9 cellular contexts compared by ENCODE assay signal in the genomic region with DNA sequence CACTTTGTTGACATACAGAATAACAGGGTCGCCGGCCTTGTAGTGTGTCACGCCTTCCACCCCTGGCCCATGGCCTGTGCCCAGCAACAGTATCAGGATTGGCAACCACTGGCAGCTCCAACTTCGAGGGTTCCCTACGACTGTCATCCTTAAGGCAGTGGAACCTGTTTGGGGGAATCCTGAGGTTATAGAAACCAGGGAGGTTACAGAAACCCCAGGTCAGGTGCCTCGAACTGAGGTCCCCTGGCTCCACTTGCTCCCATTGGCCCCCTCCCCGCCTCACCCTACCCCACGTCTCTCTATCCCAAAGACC. TPM values are rescaled to one million over a fixed set of nuclear protein-coding genes. Genes with fewer than 3 reads are reported as not detected.
DNase-seq lines count a peak whose midpoint lies in the region; ATAC-seq and TF ChIP-seq lines count a peak whose summit lies in the region.
"Had no signal": no experiment of that assay in that cellular context is flagged by ENCODE, and none has a peak within 500 bp of the region (broad histone marks: within the 10 kb centered on the region; RNA-seq: fewer than 3 reads in every experiment).

No MANE protein-coding gene starts in this region.

- peak overlapping the region; percentile 97 for H3K4me3 Mint-ChIP-seq in activated T-helper 1 cell treated with anti-CD3 and anti-CD28 coated beads, Interleukin-12 subunit alpha, Interleukin-12 subunit beta, Interleukin-2, Interleukin-4 antibody, amounts not matched to agents 30 ng/mL and 10 ng/mL and 1 ng/mL, durations not matched to agents 14 hours and 24 hours and 36 hours

- H4K20me1 ChIP-seq in hepatocyte (ENCODE audit: insufficient read depth, poor library complexity, severe bottlenecking) = no peaks in the 10 kb centered on the region

- intact Hi-C loops in activated T-helper 1 cell treated with anti-CD3 and anti-CD28 coated beads, Interleukin-12 subunit alpha, Interleukin-12 subunit beta, Interleukin-2, Interleukin-4 antibody, amounts not matched to agents 30 ng/mL and 10 ng/mL and 1 ng/mL, durations not matched to agents 14 hours and 24 hours and 36 hours (cut with micrococcal nuclease) = loop anchor here (1.0 kb wide), 3 partner anchors 18 to 48 kb away; partner anchors contain the start of genes CHMP4A, GMPR2, NEDD8 and RNF31

- H3K36me3 ChIP-seq in HAP-1 (replicated peaks) (peaks cover 15% of the 10 kb centered on the region), hepatocyte (replicated peaks; ENCODE audit: insufficient read depth, low read depth) (no peaks in the 10 kb centered on the region)

- H3K36me3 Mint-ChIP-seq in activated T-helper 1 cell treated with anti-CD3 and anti-CD28 coated beads, Interleukin-12 subunit alpha, Interleukin-12 subunit beta, Interleukin-2, Interleukin-4 antibody, amounts not matched to agents 30 ng/mL and 10 ng/mL and 1 ng/mL, durations not matched to agents 14 hours and 24 hours and 36 hours (ENCODE audit: low read depth) = peaks cover 43% of the 10 kb centered on the region

- WGBS in hepatocyte (ENCODE audit: low lambda C conversion rate, missing lambda C conversion rate) = 78% methylated on average over 5 of the region's 8 CpGs

- H3K27me3 Mint-ChIP-seq in activated T-helper 1 cell treated with anti-CD3 and anti-CD28 coated beads, Interleukin-12 subunit alpha, Interleukin-12 subunit beta, Interleukin-2, Interleukin-4 antibody, amounts not matched to agents 30 ng/mL and 10 ng/mL and 1 ng/mL, durations not matched to agents 14 hours and 24 hours and 36 hours (ENCODE audit: insufficient read depth) = no peaks in the 10 kb centered on the region

- TF ChIP-seq CTCF in hepatocyte (IDR thresholded peaks at IDR 0.05; ENCODE audit: poor library complexity) = no peak

- no peaks in the 10 kb centered on the region for H3K9me3 ChIP-seq in HAP-1
- no peaks in the 10 kb centered on the region for H3K9me3 ChIP-seq in hepatocyte (ENCODE audit: low read depth)

- H3K27ac ChIP-seq in hepatocyte = peak overlapping the region; percentile 99
- peak overlapping the region; percentile 96 to 100 (median 99) for H3K27ac ChIP-seq in skin epidermis

- H3K9me2 ChIP-seq in hepatocyte (replicated peaks; ENCODE audit: insufficient read depth) = no peaks in the 10 kb centered on the region

- H3K4me1 Mint-ChIP-seq in activated T-helper 1 cell treated with anti-CD3 and anti-CD28 coated beads, Interleukin-12 subunit alpha, Interleukin-12 subunit beta, Interleukin-2, Interleukin-4 antibody, amounts not matched to agents 30 ng/mL and 10 ng/mL and 1 ng/mL, durations not matched to agents 14 hours and 24 hours and 36 hours (ENCODE audit: low read depth) = peaks cover 67% of the 10 kb centered on the region

- in situ Hi-C loops in HAP-1 (cut with MboI; ENCODE audit: low sequenced_read_pairs) = no loop called here

- DNase-seq in HAP-1 (ENCODE audit: low spot score in 2 of 2) (no peak), hepatocyte (ENCODE audit: low spot score) (no peak), amniotic stem cell (lab: John Stamatoyannopoulos, UW) (no peak), NCI-H2029 treated with DMSO at 0.1 percent for 48 hours (lab: John Stamatoyannopoulos, UW) (no peak)
- DNase-seq in activated T-helper 1 cell treated with anti-CD3 and anti-CD28 coated beads, Interleukin-12 subunit alpha, Interleukin-12 subunit beta, Interleukin-2, Interleukin-4 antibody, amounts not matched to agents 30 ng/mL and 10 ng/mL and 1 ng/mL, durations not matched to agents 14 hours and 24 hours and 36 hours (ENCODE audit: low spot score) = no peak
- DNase-seq in stimulated activated CD4-positive, alpha-beta T cell treated with anti-CD3 and anti-CD28 coated beads, Interleukin-4, amount 100 ng/mL, for 4 hours = no peak

- no peaks in the 10 kb centered on the region for H3K9me3 Mint-ChIP-seq in activated T-helper 1 cell treated with anti-CD3 and anti-CD28 coated beads, Interleukin-12 subunit alpha, Interleukin-12 subunit beta, Interleukin-2, Interleukin-4 antibody, amounts not matched to agents 30 ng/mL and 10 ng/mL and 1 ng/mL, durations not matched to agents 14 hours and 24 hours and 36 hours

- H3K4me3 ChIP-seq in HAP-1 = peak overlapping the region; percentile 60
- peak overlapping the region; percentile 95 for H3K4me3 ChIP-seq in hepatocyte
- H3K4me3 ChIP-seq in skin epidermis = peak overlapping the region; percentile 53 to 92 (median 74)

- H3K27ac Mint-ChIP-seq in activated T-helper 1 cell treated with anti-CD3 and anti-CD28 coated beads, Interleukin-12 subunit alpha, Interleukin-12 subunit beta, Interleukin-2, Interleukin-4 antibody, amounts not matched to agents 30 ng/mL and 10 ng/mL and 1 ng/mL, durations not matched to agents 14 hours and 24 hours and 36 hours = peak overlapping the region; percentile 96

- no peaks in the 10 kb centered on the region for H3K27me3 ChIP-seq in HAP-1 (ENCODE audit: low read depth)
- H3K27me3 ChIP-seq in hepatocyte = no peaks in the 10 kb centered on the region

- peaks cover 6% of the 10 kb centered on the region for H3K4me1 ChIP-seq in HAP-1
- H3K4me1 ChIP-seq in hepatocyte (ENCODE audit: insufficient read depth) = peaks cover 13% of the 10 kb centered on the region

- no peak for ATAC-seq in HG03565 (IDR thresholded peaks at IDR 0.05; ENCODE audit: unreplicated experiment)

- H3K4me2 ChIP-seq in hepatocyte = peak overlapping the region; percentile 94

- H2AFZ ChIP-seq in hepatocyte = peak overlapping the region; percentile 94

- H3K79me2 ChIP-seq in hepatocyte = peaks cover 59% of the 10 kb centered on the region

RNA-seq across cellular contexts. Expression of gene TM9SF1, which starts 0.4 kb away (rescaled TPM):
- 34.5 and 35.3 TPM in 2 replicates for total RNA-seq in activated T-helper 1 cell treated with anti-CD3 and anti-CD28 coated beads, Interleukin-12 subunit alpha, Interleukin-12 subunit beta, Interleukin-2, Interleukin-4 antibody, amounts not matched to agents 30 ng/mL and 10 ng/mL and 1 ng/mL, durations not matched to agents 14 hours and 24 hours and 36 hours
- 68.1 and 75.4 TPM in 2 replicates for total RNA-seq in hepatocyte
- 84.0 and 86.1 TPM in 2 replicates for polyA plus RNA-seq in hepatocyte

RNA-seq across cellular contexts. Expression of gene IPO4, which starts 6.2 kb away (rescaled TPM):
- 106 and 107 TPM in 2 replicates for total RNA-seq in activated T-helper 1 cell treated with anti-CD3 and anti-CD28 coated beads, Interleukin-12 subunit alpha, Interleukin-12 subunit beta, Interleukin-2, Interleukin-4 antibody, amounts not matched to agents 30 ng/mL and 10 ng/mL and 1 ng/mL, durations not matched to agents 14 hours and 24 hours and 36 hours
- total RNA-seq in hepatocyte = 18.7 and 19.5 TPM in 2 replicates
- polyA plus RNA-seq in hepatocyte = 19.0 and 26.4 TPM in 2 replicates

RNA-seq across cellular contexts. Expression of gene TSSK4, which starts 10.7 kb away (rescaled TPM):
- total RNA-seq in activated T-helper 1 cell treated with anti-CD3 and anti-CD28 coated beads, Interleukin-12 subunit alpha, Interleukin-12 subunit beta, Interleukin-2, Interleukin-4 antibody, amounts not matched to agents 30 ng/mL and 10 ng/mL and 1 ng/mL, durations not matched to agents 14 hours and 24 hours and 36 hours = 0.42 and 0.49 TPM in 2 replicates
- total RNA-seq in hepatocyte = 0.84 TPM in 1 of 2 replicates, not detected in the other
- 0.74 and 1.4 TPM in 2 replicates for polyA plus RNA-seq in hepatocyte
- total RNA-seq: H4 had no signal

RNA-seq across cellular contexts. Expression of gene CHMP4A, which starts 18.5 kb away (rescaled TPM):
- total RNA-seq in activated T-helper 1 cell treated with anti-CD3 and anti-CD28 coated beads, Interleukin-12 subunit alpha, Interleukin-12 subunit beta, Interleukin-2, Interleukin-4 antibody, amounts not matched to agents 30 ng/mL and 10 ng/mL and 1 ng/mL, durations not matched to agents 14 hours and 24 hours and 36 hours = 86.5 and 95.8 TPM in 2 replicates
- 25.6 and 40.8 TPM in 2 replicates for total RNA-seq in hepatocyte
- 73.6 and 106 TPM in 2 replicates for polyA plus RNA-seq in hepatocyte

RNA-seq across cellular contexts. Expression of gene MDP1, which starts 21.0 kb away (rescaled TPM):
- 11.6 and 12.9 TPM in 2 replicates for total RNA-seq in activated T-helper 1 cell treated with anti-CD3 and anti-CD28 coated beads, Interleukin-12 subunit alpha, Interleukin-12 subunit beta, Interleukin-2, Interleukin-4 antibody, amounts not matched to agents 30 ng/mL and 10 ng/mL and 1 ng/mL, durations not matched to agents 14 hours and 24 hours and 36 hours
- 8.0 and 12.2 TPM in 2 replicates for total RNA-seq in hepatocyte
- 16.1 and 20.9 TPM in 2 replicates for polyA plus RNA-seq in hepatocyte
